In the genomic region with DNA sequence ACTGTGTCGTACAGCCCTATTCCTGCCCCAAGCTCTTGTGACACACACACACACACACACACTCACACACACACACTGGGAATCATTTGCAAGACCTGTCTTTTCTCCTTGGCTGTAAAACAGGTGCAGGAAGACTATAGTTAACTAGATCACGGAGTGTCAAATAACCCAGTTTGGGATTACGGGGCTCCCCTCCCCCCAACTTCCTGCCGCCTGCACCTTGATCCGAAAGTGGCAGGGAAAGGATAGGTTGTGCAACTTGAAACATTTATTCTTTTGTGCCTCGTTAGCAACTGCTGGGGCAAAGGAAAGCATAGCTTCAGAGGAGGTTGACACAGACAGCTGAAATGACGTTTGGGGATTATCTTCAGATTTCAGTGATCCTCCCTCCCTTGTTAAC, we compare ENCODE assay signal across 12 cellular contexts.
"Had no signal": no experiment of that assay in that cellular context is flagged by ENCODE, and none has a peak within 500 bp of the region (broad histone marks: within the 10 kb centered on the region; RNA-seq: fewer than 3 reads in every experiment).

No MANE protein-coding gene starts in this region.

- H3K4me3 ChIP-seq: cardiac muscle cell, gastroesophageal sphincter had no signal

- DNase-seq: activated CD4-positive, alpha-beta T cell treated with anti-CD3 and anti-CD28 coated beads, Interleukin-2, amount 10 ng/mL, durations not matched to agents 24 days and 14 days; activated naive CD4-positive, alpha-beta T cell treated with Interleukin-2 at 50 U/mL for 16 hours; mammary epithelial cell; stimulated activated CD4-positive, alpha-beta T cell treated with anti-CD3 and anti-CD28 coated beads, Interleukin-4, amount 100 ng/mL, for 1 hour; stimulated activated CD8-positive, alpha-beta memory T cell treated with anti-CD3 and anti-CD28 coated beads, Interleukin-4, amount 100 ng/mL, for 48 hours; T-cell; T1000 had no signal

- H3K36me3 ChIP-seq: cardiac muscle cell had no signal

- ATAC-seq: gastroesophageal sphincter, T-cell had no signal

- H3K27ac ChIP-seq: cardiac muscle cell, gastroesophageal sphincter, VCaP had no signal

- H3K4me3 Mint-ChIP-seq: activated CD4-positive, alpha-beta T cell treated with anti-CD3 and anti-CD28 coated beads, Interleukin-2, amount 10 ng/mL, durations not matched to agents 24 days and 14 days; natural killer cell treated with Interleukin-12 subunit alpha and Interleukin-12 subunit beta and Interleukin-15 and Interleukin-18, amount 100 ng/mL, for 72 hours; stimulated activated naive CD8-positive, alpha-beta T cell treated with anti-CD3 and anti-CD28 coated beads, Interleukin-15, Interleukin-2, amounts not matched to agents 100 ng/mL and 50 ng/mL, for 24 hours; T-cell had no signal

- H3K27me3 Mint-ChIP-seq: activated CD4-positive, alpha-beta T cell treated with anti-CD3 and anti-CD28 coated beads, Interleukin-2, amount 10 ng/mL, durations not matched to agents 24 days and 14 days had no signal

- H3K27ac Mint-ChIP-seq: activated CD4-positive, alpha-beta T cell treated with anti-CD3 and anti-CD28 coated beads, Interleukin-2, amount 10 ng/mL, durations not matched to agents 24 days and 14 days; natural killer cell treated with Interleukin-12 subunit alpha and Interleukin-12 subunit beta and Interleukin-15 and Interleukin-18, amount 100 ng/mL, for 72 hours; stimulated activated naive CD8-positive, alpha-beta T cell treated with anti-CD3 and anti-CD28 coated beads, Interleukin-15, Interleukin-2, amounts not matched to agents 100 ng/mL and 50 ng/mL, for 24 hours; T-cell had no signal

- H3K9me3 Mint-ChIP-seq: activated CD4-positive, alpha-beta T cell treated with anti-CD3 and anti-CD28 coated beads, Interleukin-2, amount 10 ng/mL, durations not matched to agents 24 days and 14 days; natural killer cell treated with Interleukin-12 subunit alpha and Interleukin-12 subunit beta and Interleukin-15 and Interleukin-18, amount 100 ng/mL, for 72 hours; stimulated activated naive CD8-positive, alpha-beta T cell treated with anti-CD3 and anti-CD28 coated beads, Interleukin-15, Interleukin-2, amounts not matched to agents 100 ng/mL and 50 ng/mL, for 24 hours had no signal

- H3K27me3 ChIP-seq: gastroesophageal sphincter had no signal

- H3K36me3 Mint-ChIP-seq: natural killer cell treated with Interleukin-12 subunit alpha and Interleukin-12 subunit beta and Interleukin-15 and Interleukin-18, amount 100 ng/mL, for 72 hours; T-cell had no signal
